Comparison of ENCODE assay signal across 2 cellular contexts in genomic region chr7:73945022-73945421, GRCh38.
TF ChIP-seq lines count a peak whose summit lies in the region.

No MANE protein-coding gene starts in this region.

TF ChIP-seq in HCT116, 20 proteins besides CTCF, POLR2A, EP300 and RAD21:
- TF ChIP-seq REST (IDR thresholded peaks at IDR 0.05; ENCODE audit: low read depth) (no peak), CBX3 (IDR thresholded peaks at IDR 0.05; ENCODE audit: low read depth) (0 out of 2 replicates have a peak, but pooled peaks have one; percentile 16)

TF ChIP-seq in K562, 482 proteins besides CTCF, POLR2A, EP300 and RAD21 (continued from another document):
- TF ChIP-seq ZBTB7A (IDR thresholded peaks at IDR 0.05; ENCODE audit: borderline replicate concordance, control insufficient read depth, low read depth, low read length) (no peak), MCM2 (IDR thresholded peaks at IDR 0.05; ENCODE audit: low read depth) (no peak), ZNF239 (CRISPR knock-in tag; IDR thresholded peaks at IDR 0.05) (no peak), ZNF324 (CRISPR knock-in tag; IDR thresholded peaks at IDR 0.05) (no peak), MNT (conservative IDR thresholded peaks at IDR 0.05) (no peak), ARNT (IDR thresholded peaks at IDR 0.05) (no peak), ASH1L (IDR thresholded peaks at IDR 0.05; ENCODE audit: borderline replicate concordance, low read depth, partially characterized antibody) (no peak), ERF (CRISPR knock-in tag; IDR thresholded peaks at IDR 0.05) (no peak), NRF1 (conservative IDR thresholded peaks at IDR 0.05 in 1 of 2, IDR thresholded peaks at IDR 0.05 in 1 of 2) (no peak), ZNF146 (CRISPR knock-in tag; IDR thresholded peaks at IDR 0.05; ENCODE audit: unreplicated experiment) (peak; percentile 93), PHB2 (IDR thresholded peaks at IDR 0.05; ENCODE audit: low read depth) (no peak)
